ENCODE assay signal across 9 cellular contexts in genomic region chr10:60646966-60647796, GRCh38.
DNase-seq lines count a peak whose midpoint lies in the region; ATAC-seq and TF ChIP-seq lines count a peak whose summit lies in the region.
"Had no signal": no experiment of that assay in that cellular context is flagged by ENCODE, and none has a peak within 500 bp of the region (broad histone marks: within the 10 kb centered on the region; RNA-seq: fewer than 3 reads in every experiment).

No MANE protein-coding gene starts in this region.

- H3K27me3 ChIP-seq in fibroblast of lung (ENCODE audit: control insufficient read depth, insufficient read depth, low read length): no peaks in the 10 kb centered on the region

- no peak overlapping the region for H3K27ac ChIP-seq in fibroblast of lung (ENCODE audit: insufficient read depth, low read length)

- no peaks in the 10 kb centered on the region for H3K9me3 ChIP-seq in fibroblast of lung (ENCODE audit: control insufficient read depth, insufficient read depth, low read depth, low read length)

- TF ChIP-seq CTCF in activated B cell treated with CpG ODN at 0.5 μM for 24 hours (IDR thresholded peaks at IDR 0.05) (peak; percentile 79), fibroblast of lung (conservative IDR thresholded peaks at IDR 0.05 in 1 of 2, IDR thresholded peaks at IDR 0.05 in 1 of 2; ENCODE audit: low read depth in 1 of 2, low read length in 2 of 2) (peak; percentile 61 to 64), osteocyte (IDR thresholded peaks at IDR 0.05) (peak; percentile 78)

- H3K4me3 ChIP-seq in fibroblast of lung (replicated peaks in 1 of 4; ENCODE audit: control extremely low read depth in 1 of 4, insufficient read depth in 1 of 4, low read depth in 3 of 4, low read length in 4 of 4): no peak overlapping the region

- peak; percentile 42 for ATAC-seq in activated B cell treated with CpG ODN at 0.5 μM for 24 hours (ENCODE audit: low read depth)

- H3K27ac Mint-ChIP-seq in activated T-cell treated with anti-CD3 and anti-CD28 coated beads, Interleukin-2, amount 50 U/mL, for 24 hours: no peak overlapping the region
- no peak overlapping the region for H3K27ac Mint-ChIP-seq in activated B cell treated with CpG ODN at 0.5 μM for 24 hours
- no peak overlapping the region for H3K27ac Mint-ChIP-seq in osteocyte (ENCODE audit: unreplicated experiment)

- no peak overlapping the region for H3K9ac ChIP-seq in fibroblast of lung (ENCODE audit: insufficient read depth, low read length)

- H3K36me3 Mint-ChIP-seq in activated T-cell treated with anti-CD3 and anti-CD28 coated beads, Interleukin-2, amount 50 U/mL, for 24 hours (ENCODE audit: low read depth): no peaks in the 10 kb centered on the region
- H3K36me3 Mint-ChIP-seq in activated B cell treated with CpG ODN at 0.5 μM for 24 hours (ENCODE audit: low read depth) (no peaks in the 10 kb centered on the region), osteocyte (ENCODE audit: unreplicated experiment) (no peaks in the 10 kb centered on the region)

- no peaks in the 10 kb centered on the region for H3K27me3 Mint-ChIP-seq in activated T-cell treated with anti-CD3 and anti-CD28 coated beads, Interleukin-2, amount 50 U/mL, for 24 hours
- H3K27me3 Mint-ChIP-seq in activated B cell treated with CpG ODN at 0.5 μM for 24 hours: no peaks in the 10 kb centered on the region
- no peaks in the 10 kb centered on the region for H3K27me3 Mint-ChIP-seq in osteocyte (ENCODE audit: unreplicated experiment)

- CTCF ChIA-PET in activated B cell treated with CpG ODN at 0.5 μM for 24 hours (lab: Charles Lee): interaction anchor here (0.6 to 7.1 kb wide), 17 partner anchors 15 to 1021 kb away, joined by 3 to 61 read pairs (median 5); no protein-coding TSS in a partner anchor

- peaks cover 47% of the 10 kb centered on the region for H3K4me1 Mint-ChIP-seq in activated T-cell treated with anti-CD3 and anti-CD28 coated beads, Interleukin-2, amount 50 U/mL, for 24 hours (ENCODE audit: low read depth)
- H3K4me1 Mint-ChIP-seq in activated B cell treated with CpG ODN at 0.5 μM for 24 hours: peaks cover 1% of the 10 kb centered on the region
- peaks cover 9% of the 10 kb centered on the region for H3K4me1 Mint-ChIP-seq in osteocyte (ENCODE audit: unreplicated experiment)

- peak; percentile 12 for DNase-seq in activated T-cell treated with anti-CD3 and anti-CD28 coated beads for 48 hours (ENCODE audit: low read depth)
- DNase-seq in activated T-cell treated with anti-CD3 and anti-CD28 coated beads, Interleukin-2, amount 50 U/mL, for 24 hours: no peak
- peak; percentile 51 for DNase-seq in H4 (ENCODE audit: low spot score)
- DNase-seq in NCI-H1048 (lab: John Stamatoyannopoulos, UW): peak; percentile 18
- DNase-seq in activated B cell treated with CpG ODN at 0.5 μM for 24 hours: no peak
- DNase-seq in fibroblast of lung (ENCODE audit: low read depth in 2 of 2): peak; percentile 51 to 79
- no peak for DNase-seq in osteocyte (ENCODE audit: extremely low spot score, unreplicated experiment)
- DNase-seq in OCI-M2 (lab: John Stamatoyannopoulos, UW; ENCODE audit: unreplicated experiment): no peak
- DNase-seq: left cardiac atrium had no signal

- no peaks in the 10 kb centered on the region for H4K20me1 ChIP-seq in fibroblast of lung (ENCODE audit: control insufficient read depth, extremely low read depth, insufficient read depth, low read length)

- intact Hi-C loops in activated B cell treated with CpG ODN at 0.5 μM for 24 hours (cut with micrococcal nuclease): loop anchor here (1.0 to 10.0 kb wide), 12 partner anchors 98 to 1864 kb away; partner anchors contain the start of gene CCDC6

- no peaks in the 10 kb centered on the region for H3K4me1 ChIP-seq in fibroblast of lung (ENCODE audit: control insufficient read depth, extremely low read depth, insufficient read depth, low read length)

- H3K4me2 ChIP-seq in fibroblast of lung (ENCODE audit: extremely low read depth, insufficient read depth, low read length): no peak overlapping the region

- H2AFZ ChIP-seq in fibroblast of lung (ENCODE audit: low read length): no peak overlapping the region

- H3K79me2 ChIP-seq in fibroblast of lung (ENCODE audit: control insufficient read depth, insufficient read depth, low read length): no peaks in the 10 kb centered on the region

- H3K4me3 Mint-ChIP-seq in activated T-cell treated with anti-CD3 and anti-CD28 coated beads, Interleukin-2, amount 50 U/mL, for 24 hours: no peak overlapping the region
- no peak overlapping the region for H3K4me3 Mint-ChIP-seq in activated B cell treated with CpG ODN at 0.5 μM for 24 hours
- no peak overlapping the region for H3K4me3 Mint-ChIP-seq in osteocyte (ENCODE audit: unreplicated experiment)

- H3K9me3 Mint-ChIP-seq in activated T-cell treated with anti-CD3 and anti-CD28 coated beads, Interleukin-2, amount 50 U/mL, for 24 hours: no peaks in the 10 kb centered on the region
- no peaks in the 10 kb centered on the region for H3K9me3 Mint-ChIP-seq in activated B cell treated with CpG ODN at 0.5 μM for 24 hours
- no peaks in the 10 kb centered on the region for H3K9me3 Mint-ChIP-seq in osteocyte (ENCODE audit: unreplicated experiment)

- POLR2A ChIA-PET in activated B cell treated with CpG ODN at 0.5 μM for 24 hours (lab: Charles Lee): interaction anchor here (0.7 kb wide), 1 partner anchor 200 kb away, joined by 3 read pairs; no protein-coding TSS in a partner anchor

- H3K36me3 ChIP-seq in fibroblast of lung (ENCODE audit: control insufficient read depth, insufficient read depth, low read length): no peaks in the 10 kb centered on the region

Comparison
In these comparisons a context has a peak if more than half of its experiments do, and no peak if none do; other contexts are left out.
1. DNase-seq: peak in activated T-cell treated with anti-CD3 and anti-CD28 coated beads for 48 hours (single experiment), H4 (single experiment), NCI-H1048 (single experiment) and fibroblast of lung (2 of 2); none in activated T-cell treated with anti-CD3 and anti-CD28 coated beads, Interleukin-2, amount 50 U/mL, for 24 hours (single experiment), activated B cell treated with CpG ODN at 0.5 μM for 24 hours (single experiment), osteocyte (single experiment) and OCI-M2 (single experiment).
2. Peak in every context shown above with its lines, with median percentiles within 50 percentile points of each other: CTCF ChIP-seq.